In the genomic region with DNA sequence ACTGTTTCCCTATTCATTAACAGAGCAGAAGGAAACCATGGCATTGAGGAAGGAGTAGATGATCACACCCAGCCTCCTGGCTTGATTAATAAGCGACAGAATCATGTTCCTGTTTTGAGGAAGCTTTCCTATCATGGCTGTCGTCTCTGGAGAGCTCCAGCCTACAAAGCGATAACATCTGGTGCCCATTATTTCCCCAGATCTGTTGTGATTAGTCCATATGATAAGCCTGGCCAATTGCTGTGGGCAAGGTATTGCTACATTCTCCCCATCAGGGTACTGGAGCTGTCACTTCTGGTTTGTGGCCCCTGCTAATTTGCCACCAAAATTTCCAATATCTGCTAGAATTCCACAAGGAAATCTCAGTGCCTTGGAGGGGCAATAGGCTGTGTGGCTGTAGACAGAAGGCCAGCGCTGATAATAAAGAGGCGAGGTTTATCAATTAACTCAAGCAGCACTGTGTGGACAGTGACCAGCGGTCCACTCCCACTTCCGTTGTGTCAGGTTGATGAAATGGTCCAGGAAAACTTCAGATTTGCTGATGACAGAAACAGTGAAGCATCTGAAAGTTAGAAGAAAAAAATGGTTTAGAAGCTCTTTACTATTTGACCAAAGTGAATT, we compare ENCODE assay signal across 1 cellular context.
TF ChIP-seq lines count a peak whose summit lies in the region.

No MANE protein-coding gene starts in this region.

TF ChIP-seq in GM23338, 12 proteins besides CTCF, POLR2A, EP300 and RAD21 (continued from another document):
- TF ChIP-seq, protein P1, sequence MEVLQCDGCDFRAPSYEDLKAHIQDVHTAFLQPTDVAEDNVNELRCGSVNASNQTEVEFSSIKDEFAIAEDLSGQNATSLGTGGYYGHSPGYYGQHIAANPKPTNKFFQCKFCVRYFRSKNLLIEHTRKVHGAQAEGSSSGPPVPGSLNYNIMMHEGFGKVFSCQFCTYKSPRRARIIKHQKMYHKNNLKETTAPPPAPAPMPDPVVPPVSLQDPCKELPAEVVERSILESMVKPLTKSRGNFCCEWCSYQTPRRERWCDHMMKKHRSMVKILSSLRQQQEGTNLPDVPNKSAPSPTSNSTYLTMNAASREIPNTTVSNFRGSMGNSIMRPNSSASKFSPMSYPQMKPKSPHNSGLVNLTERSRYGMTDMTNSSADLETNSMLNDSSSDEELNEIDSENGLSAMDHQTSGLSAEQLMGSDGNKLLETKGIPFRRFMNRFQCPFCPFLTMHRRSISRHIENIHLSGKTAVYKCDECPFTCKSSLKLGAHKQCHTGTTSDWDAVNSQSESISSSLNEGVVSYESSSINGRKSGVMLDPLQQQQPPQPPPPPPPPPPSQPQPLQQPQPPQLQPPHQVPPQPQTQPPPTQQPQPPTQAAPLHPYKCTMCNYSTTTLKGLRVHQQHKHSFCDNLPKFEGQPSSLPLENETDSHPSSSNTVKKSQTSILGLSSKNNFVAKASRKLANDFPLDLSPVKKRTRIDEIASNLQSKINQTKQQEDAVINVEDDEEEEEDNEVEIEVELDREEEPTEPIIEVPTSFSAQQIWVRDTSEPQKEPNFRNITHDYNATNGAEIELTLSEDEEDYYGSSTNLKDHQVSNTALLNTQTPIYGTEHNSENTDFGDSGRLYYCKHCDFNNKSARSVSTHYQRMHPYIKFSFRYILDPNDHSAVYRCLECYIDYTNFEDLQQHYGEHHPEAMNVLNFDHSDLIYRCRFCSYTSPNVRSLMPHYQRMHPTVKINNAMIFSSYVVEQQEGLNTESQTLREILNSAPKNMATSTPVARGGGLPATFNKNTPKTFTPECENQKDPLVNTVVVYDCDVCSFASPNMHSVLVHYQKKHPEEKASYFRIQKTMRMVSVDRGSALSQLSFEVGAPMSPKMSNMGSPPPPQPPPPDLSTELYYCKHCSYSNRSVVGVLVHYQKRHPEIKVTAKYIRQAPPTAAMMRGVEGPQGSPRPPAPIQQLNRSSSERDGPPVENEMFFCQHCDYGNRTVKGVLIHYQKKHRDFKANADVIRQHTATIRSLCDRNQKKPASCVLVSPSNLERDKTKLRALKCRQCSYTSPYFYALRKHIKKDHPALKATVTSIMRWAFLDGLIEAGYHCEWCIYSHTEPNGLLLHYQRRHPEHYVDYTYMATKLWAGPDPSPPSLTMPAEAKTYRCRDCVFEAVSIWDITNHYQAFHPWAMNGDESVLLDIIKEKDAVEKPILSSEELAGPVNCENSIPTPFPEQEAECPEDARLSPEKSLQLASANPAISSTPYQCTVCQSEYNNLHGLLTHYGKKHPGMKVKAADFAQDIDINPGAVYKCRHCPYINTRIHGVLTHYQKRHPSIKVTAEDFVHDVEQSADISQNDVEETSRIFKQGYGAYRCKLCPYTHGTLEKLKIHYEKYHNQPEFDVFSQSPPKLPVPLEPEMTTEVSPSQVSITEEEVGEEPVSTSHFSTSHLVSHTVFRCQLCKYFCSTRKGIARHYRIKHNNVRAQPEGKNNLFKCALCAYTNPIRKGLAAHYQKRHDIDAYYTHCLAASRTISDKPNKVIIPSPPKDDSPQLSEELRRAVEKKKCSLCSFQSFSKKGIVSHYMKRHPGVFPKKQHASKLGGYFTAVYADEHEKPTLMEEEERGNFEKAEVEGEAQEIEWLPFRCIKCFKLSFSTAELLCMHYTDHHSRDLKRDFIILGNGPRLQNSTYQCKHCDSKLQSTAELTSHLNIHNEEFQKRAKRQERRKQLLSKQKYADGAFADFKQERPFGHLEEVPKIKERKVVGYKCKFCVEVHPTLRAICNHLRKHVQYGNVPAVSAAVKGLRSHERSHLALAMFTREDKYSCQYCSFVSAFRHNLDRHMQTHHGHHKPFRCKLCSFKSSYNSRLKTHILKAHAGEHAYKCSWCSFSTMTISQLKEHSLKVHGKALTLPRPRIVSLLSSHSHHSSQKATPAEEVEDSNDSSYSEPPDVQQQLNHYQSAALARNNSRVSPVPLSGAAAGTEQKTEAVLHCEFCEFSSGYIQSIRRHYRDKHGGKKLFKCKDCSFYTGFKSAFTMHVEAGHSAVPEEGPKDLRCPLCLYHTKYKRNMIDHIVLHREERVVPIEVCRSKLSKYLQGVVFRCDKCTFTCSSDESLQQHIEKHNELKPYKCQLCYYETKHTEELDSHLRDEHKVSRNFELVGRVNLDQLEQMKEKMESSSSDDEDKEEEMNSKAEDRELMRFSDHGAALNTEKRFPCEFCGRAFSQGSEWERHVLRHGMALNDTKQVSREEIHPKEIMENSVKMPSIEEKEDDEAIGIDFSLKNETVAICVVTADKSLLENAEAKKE (CRISPR knock-in tag; IDR thresholded peaks at IDR 0.05): no peak
- TF ChIP-seq EZH2 (IDR thresholded peaks at IDR 0.05; ENCODE audit: low read depth, unreplicated experiment) (no peak), JUNB (IDR thresholded peaks at IDR 0.05; ENCODE audit: unreplicated experiment) (no peak)
- TF ChIP-seq, protein P2, sequence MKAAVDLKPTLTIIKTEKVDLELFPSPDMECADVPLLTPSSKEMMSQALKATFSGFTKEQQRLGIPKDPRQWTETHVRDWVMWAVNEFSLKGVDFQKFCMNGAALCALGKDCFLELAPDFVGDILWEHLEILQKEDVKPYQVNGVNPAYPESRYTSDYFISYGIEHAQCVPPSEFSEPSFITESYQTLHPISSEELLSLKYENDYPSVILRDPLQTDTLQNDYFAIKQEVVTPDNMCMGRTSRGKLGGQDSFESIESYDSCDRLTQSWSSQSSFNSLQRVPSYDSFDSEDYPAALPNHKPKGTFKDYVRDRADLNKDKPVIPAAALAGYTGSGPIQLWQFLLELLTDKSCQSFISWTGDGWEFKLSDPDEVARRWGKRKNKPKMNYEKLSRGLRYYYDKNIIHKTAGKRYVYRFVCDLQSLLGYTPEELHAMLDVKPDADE (IDR thresholded peaks at IDR 0.05): no peak
